ENCODE assay signal across 8 cellular contexts in genomic region chr11:9264381-9265210, GRCh38. TPM values are rescaled to one million over a fixed set of nuclear protein-coding genes. Genes with fewer than 3 reads are reported as not detected.
DNase-seq lines count a peak whose midpoint lies in the region; ATAC-seq and TF ChIP-seq lines count a peak whose summit lies in the region.

No MANE protein-coding gene starts in this region.

- TF ChIP-seq EP300 in Ishikawa (IDR thresholded peaks at IDR 0.05; ENCODE audit: borderline replicate concordance): no peak

- no peak for TF ChIP-seq CTCF in VCaP (conservative IDR thresholded peaks at IDR 0.05)

- peak; percentile 63 for DNase-seq in COLO668 (lab: John Stamatoyannopoulos, UW; ENCODE audit: unreplicated experiment)
- DNase-seq in dedifferentiated amniotic fluid mesenchymal stem cell (ENCODE audit: extremely low spot score): peak; percentile 89
- DNase-seq in left lobe of liver (ENCODE audit: low spot score): peak; percentile 56
- DNase-seq in stimulated activated CD4-positive, alpha-beta T cell treated with anti-CD3 and anti-CD28 coated beads, Interleukin-2, amount 100 ng/mL, for 24 hours: peak; percentile 52 to 61
- DNase-seq in A172 (ENCODE audit: low spot score): no peak

- no peak for TF ChIP-seq RAD21 in Ishikawa (IDR thresholded peaks at IDR 0.05; ENCODE audit: low read depth)

- H3K27ac ChIP-seq in VCaP: peak overlapping the region; percentile 84

- ATAC-seq in GM21515 (IDR thresholded peaks at IDR 0.05; ENCODE audit: unreplicated experiment): peak; percentile 9
- ATAC-seq in left lobe of liver: peak; percentile 47

TF ChIP-seq in Ishikawa, 13 proteins besides CTCF, POLR2A, EP300 and RAD21:
- TF ChIP-seq YY1 (IDR thresholded peaks at IDR 0.05; ENCODE audit: low read depth) (no peak), CEBPB (IDR thresholded peaks at IDR 0.05) (0 out of 2 replicates have a peak, but pooled peaks have one; percentile 20), ZBTB7A (IDR thresholded peaks at IDR 0.05; ENCODE audit: low read depth) (0 out of 2 replicates have a peak, but pooled peaks have one; percentile 64)

RNA-seq across cellular contexts. Expression of gene DENND5A, which starts 0.6 kb away (rescaled TPM):
- total RNA-seq in left lobe of liver: 15.5 TPM
- 78.1 and 79.4 TPM in 2 replicates for total RNA-seq in A172 (2014; rRNA removed; shearing (Covaris generic))

RNA-seq across cellular contexts. Expression of gene TMEM41B, which starts 49.8 kb away (rescaled TPM):
- 22.7 TPM for total RNA-seq in left lobe of liver
- total RNA-seq in A172 (2014; rRNA removed; shearing (Covaris generic)): 44.9 and 69.4 TPM in 2 replicates
